Comparison of ENCODE assay signal across 8 cellular contexts in the genomic region with DNA sequence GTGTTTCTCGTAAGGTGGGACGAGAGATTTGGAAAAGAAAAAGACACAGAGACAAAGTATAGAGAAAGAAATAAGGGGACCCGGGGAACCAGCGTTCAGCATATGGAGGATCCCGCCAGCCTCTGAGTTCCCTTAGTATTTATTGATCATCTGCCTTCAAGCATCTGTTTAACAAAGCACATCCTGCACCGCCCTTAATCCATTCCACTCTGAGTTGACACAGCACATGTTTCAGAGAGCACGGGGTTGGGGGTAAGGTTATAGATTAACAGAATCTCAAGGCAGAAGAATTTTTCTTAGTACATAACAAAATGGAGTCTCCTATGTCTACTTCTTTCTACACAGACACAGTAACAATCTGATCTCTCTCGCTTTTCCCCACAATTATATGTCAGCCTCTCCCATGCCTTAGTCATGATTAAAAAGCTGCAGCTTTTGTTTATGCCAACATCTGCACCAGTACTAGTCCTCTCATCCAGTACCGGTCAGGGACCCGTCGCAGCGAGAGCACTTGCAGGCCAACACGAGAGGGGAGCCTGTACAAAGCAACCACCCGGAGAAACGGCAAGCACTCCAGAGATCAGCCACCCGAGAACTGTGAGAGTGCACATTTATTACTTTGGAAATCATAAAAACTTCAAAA. TPM values are rescaled to one million over a fixed set of nuclear protein-coding genes. Genes with fewer than 3 reads are reported as not detected.
A peak's percentile ranks its signal among the peaks of the same experiment; 100 is the strongest.
DNase-seq lines count a peak whose midpoint lies in the region; ATAC-seq, FAIRE-seq and TF ChIP-seq lines count a peak whose summit lies in the region.
"Not testable (repeated sequence)": the region's sequence is repeated elsewhere in the genome, so short reads cannot be mapped to it uniquely, and the experiment has no call there.

No MANE protein-coding gene starts in this region.

- H4K20me1 ChIP-seq in astrocyte (ENCODE audit: insufficient read depth, low read length); hepatocyte (ENCODE audit: insufficient read depth, poor library complexity, severe bottlenecking); osteoblast (ENCODE audit: insufficient read depth, low read length): not testable (repeated sequence)

- not testable (repeated sequence) for H3K27me3 Mint-ChIP-seq in HFFc6 (ENCODE audit: insufficient read depth); astrocyte (ENCODE audit: low read depth, unreplicated experiment); type B pancreatic cell

- H3K4me1 ChIP-seq in astrocyte (ENCODE audit: insufficient read depth, low read length); osteoblast (ENCODE audit: insufficient read depth, low read length): not testable (repeated sequence)
- H3K4me1 ChIP-seq in hepatocyte (ENCODE audit: insufficient read depth) (peaks cover 37% of the 10 kb centered on the region), right lobe of liver (peaks cover 0 to 30% (median 5%) of the 10 kb centered on the region in 4 donors)

- H3K9me3 Mint-ChIP-seq in HFFc6; astrocyte (ENCODE audit: unreplicated experiment); type B pancreatic cell: not testable (repeated sequence)

- not testable (repeated sequence) for TF ChIP-seq CTCF in HFFc6 (IDR thresholded peaks at IDR 0.05); astrocyte (IDR thresholded peaks at IDR 0.05; ENCODE audit: insufficient read depth, low read depth, low read length); right lobe of liver (IDR thresholded peaks at IDR 0.05); osteoblast (IDR thresholded peaks at IDR 0.05; ENCODE audit: extremely low read depth, low read depth, low read length); type B pancreatic cell (conservative IDR thresholded peaks at IDR 0.05)
- peak; percentile 10 for TF ChIP-seq CTCF in hepatocyte (IDR thresholded peaks at IDR 0.05; ENCODE audit: poor library complexity)

- H3K9me2 ChIP-seq in hepatocyte (replicated peaks; ENCODE audit: insufficient read depth): not testable (repeated sequence)

- H3K4me3 ChIP-seq in astrocyte (ENCODE audit: insufficient read depth, low read depth, low read length); hepatocyte; osteoblast (ENCODE audit: insufficient read depth, low read length): not testable (repeated sequence)
- peak overlapping the region in 1 of 3 donors; percentile 5 for H3K4me3 ChIP-seq in right lobe of liver

- peaks cover 11% of the 10 kb centered on the region for H3K4me1 Mint-ChIP-seq in HFFc6 (ENCODE audit: low read depth)
- not testable (repeated sequence) for H3K4me1 Mint-ChIP-seq in astrocyte (ENCODE audit: low read depth, unreplicated experiment)
- peaks cover 46% of the 10 kb centered on the region for H3K4me1 Mint-ChIP-seq in type B pancreatic cell (ENCODE audit: unreplicated experiment)

- H3K36me3 ChIP-seq in astrocyte (ENCODE audit: insufficient read depth, low read length); hepatocyte (replicated peaks; ENCODE audit: insufficient read depth, low read depth); right lobe of liver; osteoblast (ENCODE audit: insufficient read depth, low read length): not testable (repeated sequence)

- intact Hi-C loops in right lobe of liver (cut with DNase I): loop anchor here in 1 of 2 donors (10.0 kb wide), 1 partner anchor 65 kb away; no protein-coding TSS in a partner anchor

- H3K36me3 Mint-ChIP-seq in HFFc6 (ENCODE audit: low read depth); astrocyte (ENCODE audit: low read depth, unreplicated experiment); type B pancreatic cell: not testable (repeated sequence)

- H3K27ac Mint-ChIP-seq in HFFc6: not testable (repeated sequence)
- peak overlapping the region; percentile 41 for H3K27ac Mint-ChIP-seq in astrocyte (ENCODE audit: unreplicated experiment)
- H3K27ac Mint-ChIP-seq in type B pancreatic cell: peak overlapping the region; percentile 85

- not testable (repeated sequence) for H3K79me2 ChIP-seq in astrocyte (ENCODE audit: insufficient read depth, low read length); osteoblast (ENCODE audit: insufficient read depth, low read length)
- peaks cover 44% of the 10 kb centered on the region for H3K79me2 ChIP-seq in hepatocyte

- DNase-seq in COLO668 (lab: John Stamatoyannopoulos, UW; ENCODE audit: unreplicated experiment) (peak; percentile 52), NCI-H2227 (lab: John Stamatoyannopoulos, UW; ENCODE audit: unreplicated experiment) (peak; percentile 41), right lobe of liver (peak in 1 of 3 donors; percentile 21), osteoblast (ENCODE audit: insufficient read length, low spot score, missing footprints) (peak; percentile 58)
- DNase-seq in HFFc6; astrocyte (ENCODE audit: low read depth); hepatocyte (ENCODE audit: low spot score); type B pancreatic cell (ENCODE audit: extremely low spot score, unreplicated experiment): not testable (repeated sequence)

- not testable (repeated sequence) for H2AFZ ChIP-seq in astrocyte (ENCODE audit: low read depth, low read length); osteoblast (ENCODE audit: low read length)
- H2AFZ ChIP-seq in hepatocyte: peak overlapping the region; percentile 65

- H3K4me2 ChIP-seq in astrocyte (ENCODE audit: low read length); osteoblast (ENCODE audit: insufficient read depth, low read length): not testable (repeated sequence)
- peak overlapping the region; percentile 37 for H3K4me2 ChIP-seq in hepatocyte

- H3K9ac ChIP-seq in astrocyte (ENCODE audit: low read length): not testable (repeated sequence)

- H3K27ac ChIP-seq in astrocyte (ENCODE audit: low read depth, low read length); right lobe of liver; osteoblast (ENCODE audit: low read depth, low read length): not testable (repeated sequence)
- peak overlapping the region; percentile 78 for H3K27ac ChIP-seq in hepatocyte

- peak; percentile 66 to 78 (median 74) for ATAC-seq in right lobe of liver

- FAIRE-seq in astrocyte (lab: Jason Lieb, UNC): not testable (repeated sequence)

- not testable (repeated sequence) for H3K9me3 ChIP-seq in astrocyte (ENCODE audit: insufficient read depth, low read depth, low read length); hepatocyte (ENCODE audit: low read depth); right lobe of liver; osteoblast (ENCODE audit: low read depth, low read length)

- peak overlapping the region; percentile 14; the same call in 1 of the 2 replicates for H3K4me3 Mint-ChIP-seq in HFFc6
- not testable (repeated sequence) for H3K4me3 Mint-ChIP-seq in astrocyte (ENCODE audit: unreplicated experiment)
- peak overlapping the region; percentile 77 for H3K4me3 Mint-ChIP-seq in type B pancreatic cell

- not testable (repeated sequence) for H3K27me3 ChIP-seq in astrocyte (ENCODE audit: insufficient read depth, low read length); hepatocyte; right lobe of liver; osteoblast (ENCODE audit: insufficient read depth, low read length)

- WGBS in hepatocyte (ENCODE audit: low lambda C conversion rate, missing lambda C conversion rate): 44% methylated on average over 16 of the region's 16 CpGs
- WGBS in right lobe of liver (ENCODE audit: insufficient coverage, low coverage, low lambda C conversion rate, missing lambda C conversion rate): 38% methylated on average over 14 of the region's 16 CpGs

- TF ChIP-seq POLR2A in right lobe of liver (IDR thresholded peaks at IDR 0.05): not testable (repeated sequence)

RNA-seq across cellular contexts. Expression of gene FANCC, which starts 47.6 kb away (rescaled TPM):
- total RNA-seq in HFFc6 (2021; fragmentation: NEBNext Ultra II Directional; extraction: Animal tissue kit (Norgen Biotek cat#: 25700)): 1 to 10 TPM; 4.7 to 7.1 (median 5.7) TPM
- total RNA-seq in astrocyte (7.9 and 10.3 TPM in 2 replicates), hepatocyte (11.8 and 15.6 TPM in 2 replicates), right lobe of liver (10 to 100 TPM in 4 of 6 experiments, 1 to 10 TPM in 2; 8.1 to 27.9 (median 13.2) TPM), osteoblast (4.7 and 5.4 TPM in 2 replicates), type B pancreatic cell (ENCODE audit: low replicate concordance) (13.0 and 19.2 TPM in 2 replicates)
- polyA plus RNA-seq in hepatocyte: 13.1 TPM in 2 replicates
